Comparison of ENCODE assay signal across 8 cellular contexts in genomic region chr2:63050916-63051794, GRCh38. TPM values are rescaled to one million over a fixed set of nuclear protein-coding genes. Genes with fewer than 3 reads are reported as not detected.
DNase-seq lines count a peak whose midpoint lies in the region; ATAC-seq, FAIRE-seq and TF ChIP-seq lines count a peak whose summit lies in the region.

No MANE protein-coding gene starts in this region.

- H3K9me3 ChIP-seq in CD4-positive, alpha-beta memory T cell (ENCODE audit: control insufficient read depth in 1 of 2, low read length in 2 of 2) = no peaks in the 10 kb centered on the region
- H3K9me3 ChIP-seq in MM.1S (replicated peaks; ENCODE audit: insufficient read depth, low read length) = no peaks in the 10 kb centered on the region
- H3K9me3 ChIP-seq in muscle layer of colon (ENCODE audit: low read length) = peaks cover 8% of the 10 kb centered on the region

- peak overlapping the region; percentile 71 to 92 (median 85) for H3K4me3 Mint-ChIP-seq in CD4-positive, alpha-beta memory T cell

- peaks cover 0 to 5% (median 2%) of the 10 kb centered on the region in 8 donors for H3K9me3 Mint-ChIP-seq in CD4-positive, alpha-beta memory T cell

- intact Hi-C loops in CD4-positive, alpha-beta memory T cell (cut with micrococcal nuclease) = no loop called here

- H3K4me1 Mint-ChIP-seq in CD4-positive, alpha-beta memory T cell = peaks cover 29 to 78% (median 61%) of the 10 kb centered on the region in 4 donors

- peak overlapping the region; percentile 97 for H3K4me2 ChIP-seq in MM.1S (ENCODE audit: low read depth, low read length)

- no peaks in the 10 kb centered on the region for H3K79me2 ChIP-seq in MM.1S (ENCODE audit: low read length)

- H2AFZ ChIP-seq in MM.1S (ENCODE audit: low read length) = peak overlapping the region; percentile 100

- peaks cover 22% of the 10 kb centered on the region for H3K27me3 ChIP-seq in CD4-positive, alpha-beta memory T cell (ENCODE audit: insufficient read depth, low read length)
- H3K27me3 ChIP-seq in MM.1S (replicated peaks; ENCODE audit: insufficient read depth, low read length) (no peaks in the 10 kb centered on the region), bronchial epithelial cell (ENCODE audit: control insufficient read depth, insufficient read depth, low read length) (no peaks in the 10 kb centered on the region), muscle layer of colon (ENCODE audit: control insufficient read depth in 1 of 2, insufficient read depth in 2 of 2, low read length in 2 of 2) (peaks cover 53 to 92% of the 10 kb centered on the region in 2 donors)

- ATAC-seq in GM19452 (IDR thresholded peaks at IDR 0.05; ENCODE audit: unreplicated experiment) (peak; percentile 8), HG03097 (IDR thresholded peaks at IDR 0.05; ENCODE audit: low FRiP score, unreplicated experiment) (no peak)

- peaks cover 7% of the 10 kb centered on the region; the same call in 1 of the 2 replicates for H3F3A ChIP-seq in MM.1S (ENCODE audit: insufficient read depth, low read length)

- H3K4me3 ChIP-seq in CD4-positive, alpha-beta memory T cell (ENCODE audit: low read length in 2 of 2) = peak overlapping the region; percentile 29 to 41
- H3K4me3 ChIP-seq in MM.1S (ENCODE audit: low read length) (peak overlapping the region; percentile 100), bronchial epithelial cell (ENCODE audit: low read depth, low read length) (peak overlapping the region; percentile 68), muscle layer of colon (ENCODE audit: low read depth in 1 of 2, low read length in 2 of 2) (peak overlapping the region; percentile 50 to 55)

- no peaks in the 10 kb centered on the region for H3K36me3 ChIP-seq in CD4-positive, alpha-beta memory T cell (ENCODE audit: insufficient read depth, low read length)
- H3K36me3 ChIP-seq in MM.1S (replicated peaks; ENCODE audit: insufficient read depth, low read length) (no peaks in the 10 kb centered on the region), bronchial epithelial cell (ENCODE audit: control insufficient read depth, insufficient read depth, low read length) (peaks cover 5% of the 10 kb centered on the region), muscle layer of colon (ENCODE audit: insufficient read depth, low read length) (peaks cover 5% of the 10 kb centered on the region)

- CTCF ChIA-PET in CD4-positive, alpha-beta memory T cell (lab: Charles Lee; ENCODE audit: partially characterized antibody) = no interaction called here

- peaks cover 0 to 2% of the 10 kb centered on the region in 2 donors for H3K36me3 Mint-ChIP-seq in CD4-positive, alpha-beta memory T cell

- H4K20me1 ChIP-seq in MM.1S (ENCODE audit: insufficient read depth, low read length) = no peaks in the 10 kb centered on the region

- TF ChIP-seq CTCF in MM.1S (IDR thresholded peaks at IDR 0.05; ENCODE audit: low read length) = no peak
- no peak for TF ChIP-seq CTCF in bronchial epithelial cell (IDR thresholded peaks at IDR 0.05; ENCODE audit: insufficient read depth, low read length, severe bottlenecking)

- H3K27ac Mint-ChIP-seq in CD4-positive, alpha-beta memory T cell = peak overlapping the region in 1 of 7 donors; percentile 21

- POLR2A ChIA-PET in CD4-positive, alpha-beta memory T cell (lab: Charles Lee; ENCODE audit: partially characterized antibody) = no interaction called here

- H3K9ac ChIP-seq in MM.1S (ENCODE audit: low read length) (peak overlapping the region; percentile 85), muscle layer of colon (ENCODE audit: low read length) (no peak overlapping the region)

- no peaks in the 10 kb centered on the region for H3K9me2 ChIP-seq in MM.1S (replicated peaks; ENCODE audit: insufficient read depth, low read length)

- peaks cover 73% of the 10 kb centered on the region for H3K4me1 ChIP-seq in CD4-positive, alpha-beta memory T cell (ENCODE audit: insufficient read depth, low read length)
- H3K4me1 ChIP-seq in MM.1S (ENCODE audit: low read length) (no peaks in the 10 kb centered on the region), muscle layer of colon (ENCODE audit: insufficient read depth, low read length) (peaks cover 34% of the 10 kb centered on the region)

- FAIRE-seq in bronchial epithelial cell (lab: Jason Lieb, UNC) = no peak

- no peak for DNase-seq in CD4-positive, alpha-beta memory T cell
- DNase-seq in MM.1S = no peak
- DNase-seq in bronchial epithelial cell (ENCODE audit: low read depth) = no peak
- DNase-seq in EL = no peak
- DNase-seq in activated CD4-positive, CD25-positive, alpha-beta regulatory T cell (lab: John Stamatoyannopoulos, UW) = no peak

- H3K27ac ChIP-seq in CD4-positive, alpha-beta memory T cell (ENCODE audit: low read depth, low read length) = no peak overlapping the region
- H3K27ac ChIP-seq in MM.1S (ENCODE audit: low read length) = no peak overlapping the region
- H3K27ac ChIP-seq in muscle layer of colon (ENCODE audit: low read depth, low read length) = no peak overlapping the region

- peaks cover 58 to 64% of the 10 kb centered on the region in 2 donors for H3K27me3 Mint-ChIP-seq in CD4-positive, alpha-beta memory T cell

RNA-seq across cellular contexts. Expression of gene OTX1, which starts 0.5 kb away (rescaled TPM):
- not detected for total RNA-seq in CD4-positive, alpha-beta memory T cell
- polyA plus RNA-seq in CD4-positive, alpha-beta memory T cell = not detected
- 0.79 and 1.5 TPM in 2 replicates for total RNA-seq in bronchial epithelial cell

Comparison
In these comparisons a context has a peak if more than half of its experiments do, and no peak if none do; other contexts are left out.
1. H3K4me3 ChIP-seq: peak in every context shown above with its lines; median percentile 100 in MM.1S; 68 in bronchial epithelial cell; 52 in muscle layer of colon; 35 in CD4-positive, alpha-beta memory T cell.